8 cellular contexts compared by ENCODE assay signal in the genomic region with DNA sequence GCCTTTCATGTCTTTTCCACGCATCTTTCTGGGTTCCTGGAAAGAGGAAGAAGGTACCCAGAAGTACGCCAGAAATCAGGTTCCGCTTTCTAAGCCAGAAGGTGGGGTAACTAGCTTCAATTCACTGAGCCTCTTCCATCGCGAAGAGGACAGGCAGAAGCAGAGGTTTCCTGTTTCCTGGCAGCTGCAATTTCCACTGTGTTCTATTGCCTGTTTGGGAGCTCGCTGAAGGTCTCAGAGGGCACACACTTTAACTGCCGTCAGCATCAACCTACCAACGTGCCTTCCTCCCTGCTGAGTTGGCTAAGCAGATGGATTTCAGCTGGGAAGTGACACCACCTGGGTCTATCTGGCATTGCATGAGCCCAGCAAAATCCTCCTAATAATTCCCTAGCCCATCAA. TPM values are rescaled to one million over a fixed set of nuclear protein-coding genes. Genes with fewer than 3 reads are reported as not detected.
DNase-seq lines count a peak whose midpoint lies in the region; ATAC-seq and TF ChIP-seq lines count a peak whose summit lies in the region.

No MANE protein-coding gene starts in this region.

- no peak for TF ChIP-seq CTCF in left lung (IDR thresholded peaks at IDR 0.05)

- peaks cover 0 to 3% (median 0%) of the 10 kb centered on the region in 8 donors for H3K9me3 Mint-ChIP-seq in CD4-positive, alpha-beta memory T cell
- H3K9me3 Mint-ChIP-seq in activated T-helper 2 cell treated with anti-CD3 and anti-CD28 coated beads, Interferon-gamma antibody, Interleukin-2, Interleukin-4, amounts not matched to agents 10 μg/mL and 5 μg/mL and 100 μg/mL, durations not matched to agents 14 hours and 24 hours and 36 hours, result no peaks in the 10 kb centered on the region

- H3K27ac Mint-ChIP-seq in CD4-positive, alpha-beta memory T cell, result peak overlapping the region in 2 of 7 donors; percentile 57 to 86
- H3K27ac Mint-ChIP-seq in activated T-helper 2 cell treated with anti-CD3 and anti-CD28 coated beads, Interferon-gamma antibody, Interleukin-2, Interleukin-4, amounts not matched to agents 10 μg/mL and 5 μg/mL and 100 μg/mL, durations not matched to agents 14 hours and 24 hours and 36 hours, result peak overlapping the region; percentile 59

- H3K4me1 ChIP-seq in CD4-positive, alpha-beta memory T cell (ENCODE audit: insufficient read depth, low read length), result peaks cover 7% of the 10 kb centered on the region
- peaks cover 0 to 84% of the 10 kb centered on the region in 2 donors for H3K4me1 ChIP-seq in left lung

- H3K27ac ChIP-seq in CD4-positive, alpha-beta memory T cell (ENCODE audit: low read depth, low read length), result no peak overlapping the region
- H3K27ac ChIP-seq in left lung, result peak overlapping the region; percentile 51 to 87

- peak overlapping the region in 5 of 8 donors; percentile 30 to 72 (median 62) for H3K4me3 Mint-ChIP-seq in CD4-positive, alpha-beta memory T cell
- H3K4me3 Mint-ChIP-seq in activated T-helper 2 cell treated with anti-CD3 and anti-CD28 coated beads, Interferon-gamma antibody, Interleukin-2, Interleukin-4, amounts not matched to agents 10 μg/mL and 5 μg/mL and 100 μg/mL, durations not matched to agents 14 hours and 24 hours and 36 hours (ENCODE audit: low read depth), result peak overlapping the region; percentile 26

- H3K36me3 Mint-ChIP-seq in CD4-positive, alpha-beta memory T cell, result no peaks in the 10 kb centered on the region
- no peaks in the 10 kb centered on the region for H3K36me3 Mint-ChIP-seq in activated T-helper 2 cell treated with anti-CD3 and anti-CD28 coated beads, Interferon-gamma antibody, Interleukin-2, Interleukin-4, amounts not matched to agents 10 μg/mL and 5 μg/mL and 100 μg/mL, durations not matched to agents 14 hours and 24 hours and 36 hours (ENCODE audit: low read depth)

- no peaks in the 10 kb centered on the region for H3K9me3 ChIP-seq in CD4-positive, alpha-beta memory T cell (ENCODE audit: control insufficient read depth in 1 of 2, low read length in 2 of 2)
- H3K9me3 ChIP-seq in left lung, result no peaks in the 10 kb centered on the region

- H3K4me1 Mint-ChIP-seq in CD4-positive, alpha-beta memory T cell, result peaks cover 0 to 11% (median 5%) of the 10 kb centered on the region in 4 donors
- peaks cover 18% of the 10 kb centered on the region for H3K4me1 Mint-ChIP-seq in activated T-helper 2 cell treated with anti-CD3 and anti-CD28 coated beads, Interferon-gamma antibody, Interleukin-2, Interleukin-4, amounts not matched to agents 10 μg/mL and 5 μg/mL and 100 μg/mL, durations not matched to agents 14 hours and 24 hours and 36 hours (ENCODE audit: low read depth)

- intact Hi-C loops in CD4-positive, alpha-beta memory T cell (cut with micrococcal nuclease), result no loop called here
- intact Hi-C loops in activated T-helper 2 cell treated with anti-CD3 and anti-CD28 coated beads, Interferon-gamma antibody, Interleukin-2, Interleukin-4, amounts not matched to agents 10 μg/mL and 5 μg/mL and 100 μg/mL, durations not matched to agents 14 hours and 24 hours and 36 hours (cut with micrococcal nuclease), result no loop called here
- intact Hi-C loops in left lung (cut with DNase I), result no loop called here

- H3K27me3 Mint-ChIP-seq in CD4-positive, alpha-beta memory T cell, result no peaks in the 10 kb centered on the region
- no peaks in the 10 kb centered on the region for H3K27me3 Mint-ChIP-seq in activated T-helper 2 cell treated with anti-CD3 and anti-CD28 coated beads, Interferon-gamma antibody, Interleukin-2, Interleukin-4, amounts not matched to agents 10 μg/mL and 5 μg/mL and 100 μg/mL, durations not matched to agents 14 hours and 24 hours and 36 hours (ENCODE audit: low read depth)

- ATAC-seq in GM21423 (IDR thresholded peaks at IDR 0.05; ENCODE audit: unreplicated experiment) (peak; percentile 38), left lung (peak; percentile 41), HG03108 (IDR thresholded peaks at IDR 0.05; ENCODE audit: unreplicated experiment) (no peak)

- H3K36me3 ChIP-seq in CD4-positive, alpha-beta memory T cell (ENCODE audit: insufficient read depth, low read length), result no peaks in the 10 kb centered on the region
- peaks cover 0 to 46% of the 10 kb centered on the region in 2 donors for H3K36me3 ChIP-seq in left lung

- H3K27me3 ChIP-seq in CD4-positive, alpha-beta memory T cell (ENCODE audit: insufficient read depth, low read length), result no peaks in the 10 kb centered on the region
- no peaks in the 10 kb centered on the region for H3K27me3 ChIP-seq in left lung

- H3K4me3 ChIP-seq in CD4-positive, alpha-beta memory T cell (ENCODE audit: low read length in 2 of 2), result no peak overlapping the region
- peak overlapping the region in 1 of 2 donors; percentile 6 for H3K4me3 ChIP-seq in left lung

- POLR2A ChIA-PET in CD4-positive, alpha-beta memory T cell (lab: Charles Lee; ENCODE audit: partially characterized antibody), result interaction anchor here (0.6 to 2.2 kb wide), 2 partner anchors 9 to 13 kb away, joined by 3 to 8 read pairs; a partner anchor contains a TSS

- CTCF ChIA-PET in CD4-positive, alpha-beta memory T cell (lab: Charles Lee; ENCODE audit: partially characterized antibody), result interaction anchor here (0.5 to 1.5 kb wide), 5 partner anchors 14 to 639 kb away, joined by 3 to 4 read pairs (median 3); no protein-coding TSS in a partner anchor

- DNase-seq in CD4-positive, alpha-beta memory T cell, result peak in 1 of 5 donors; percentile 19
- DNase-seq in NCI-H2171 (lab: John Stamatoyannopoulos, UW) (peak; percentile 84), left lung (peak in 1 of 2 donors; percentile 68), NCI-H1105 treated with DMSO at 0.1 percent for 48 hours (lab: John Stamatoyannopoulos, UW) (no peak)
- DNase-seq in activated T-helper 2 cell treated with anti-CD3 and anti-CD28 coated beads, Interferon-gamma antibody, Interleukin-2, Interleukin-4, amounts not matched to agents 10 μg/mL and 5 μg/mL and 100 μg/mL, durations not matched to agents 14 hours and 24 hours and 36 hours (ENCODE audit: low spot score), result no peak
- DNase-seq in stimulated activated CD4-positive, alpha-beta T cell treated with anti-CD3 and anti-CD28 coated beads, Interleukin-12 subunit alpha, Interleukin-12 subunit beta, amount 100 ng/mL, for 4 hours, result no peak

RNA-seq across cellular contexts. Expression of a gene that starts 10.0 kb away (rescaled TPM):
- 1 to 10 TPM; 5.2 to 6.7 TPM for total RNA-seq in CD4-positive, alpha-beta memory T cell
- 1 to 10 TPM; 2.0 to 6.9 TPM for polyA plus RNA-seq in CD4-positive, alpha-beta memory T cell
- 2.2 and 2.6 TPM in 2 replicates for total RNA-seq in activated T-helper 2 cell treated with anti-CD3 and anti-CD28 coated beads, Interferon-gamma antibody, Interleukin-2, Interleukin-4, amounts not matched to agents 10 μg/mL and 5 μg/mL and 100 μg/mL, durations not matched to agents 14 hours and 24 hours and 36 hours
- total RNA-seq in left lung, result 100 to 1,000 TPM in 1 of 2 donors, 10 to 100 TPM in 1; 70.9 to 139 TPM

RNA-seq across cellular contexts. Expression of a gene that starts 55.3 kb away (rescaled TPM):
- total RNA-seq in CD4-positive, alpha-beta memory T cell, result 100 to 1,000 TPM; 106 to 107 TPM
- polyA plus RNA-seq in CD4-positive, alpha-beta memory T cell, result 100 to 1,000 TPM; 391 to 696 TPM
- 160 and 169 TPM in 2 replicates for total RNA-seq in activated T-helper 2 cell treated with anti-CD3 and anti-CD28 coated beads, Interferon-gamma antibody, Interleukin-2, Interleukin-4, amounts not matched to agents 10 μg/mL and 5 μg/mL and 100 μg/mL, durations not matched to agents 14 hours and 24 hours and 36 hours
- 100 to 1,000 TPM; 171 to 208 TPM for total RNA-seq in left lung

Comparison
In these comparisons a context has a peak if more than half of its experiments do, and no peak if none do; other contexts are left out.
1. RNA of a gene that starts 10.0 kb away (total RNA-seq): 70.9 to 139 TPM in left lung; 5.2 to 6.7 TPM in CD4-positive, alpha-beta memory T cell and 2.2 to 2.6 TPM in activated T-helper 2 cell treated with anti-CD3 and anti-CD28 coated beads, Interferon-gamma antibody, Interleukin-2, Interleukin-4, amounts not matched to agents 10 μg/mL and 5 μg/mL and 100 μg/mL, durations not matched to agents 14 hours and 24 hours and 36 hours; every median in the first group is over 4 times any median in the second.